ENCODE assay signal across 8 cellular contexts in the genomic region with DNA sequence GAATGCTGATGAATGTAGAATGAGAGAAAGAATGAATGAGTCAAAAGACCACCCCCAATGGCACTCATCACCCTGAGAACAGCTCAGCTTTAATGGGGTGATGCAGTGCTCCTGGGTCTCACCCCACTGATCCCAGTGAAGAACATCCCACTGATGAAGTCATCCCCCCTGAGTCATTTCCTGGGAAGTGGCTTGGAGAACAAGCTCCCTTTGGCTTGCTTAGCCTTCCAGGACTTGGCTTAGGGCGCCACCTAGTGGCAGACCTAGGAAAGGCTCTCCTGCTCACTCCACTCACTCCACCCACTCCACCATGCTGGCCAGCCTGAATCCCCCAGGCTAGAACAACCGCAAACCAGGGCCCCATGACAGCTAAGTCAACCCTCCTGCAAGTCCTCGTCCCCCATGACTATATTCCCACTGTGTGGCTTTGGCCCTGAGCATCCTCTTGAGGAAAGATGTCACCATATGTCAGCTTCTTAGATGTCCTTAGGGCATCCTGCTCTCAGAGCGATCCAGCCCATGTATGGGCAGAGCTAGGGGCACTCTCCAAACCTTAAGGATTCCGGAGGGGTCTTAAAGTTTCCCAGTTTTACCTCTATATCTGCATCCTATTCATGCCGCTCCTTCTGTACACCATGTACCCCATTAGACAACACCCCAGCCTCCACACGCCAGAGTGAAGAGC. TPM values are rescaled to one million over a fixed set of nuclear protein-coding genes. Genes with fewer than 3 reads are reported as not detected.
DNase-seq lines count a peak whose midpoint lies in the region; ATAC-seq, FAIRE-seq and TF ChIP-seq lines count a peak whose summit lies in the region.

No MANE protein-coding gene starts in this region.

- peaks cover 0 to 7% of the 10 kb centered on the region in 2 donors for H3K4me1 ChIP-seq in kidney (ENCODE audit: control insufficient read depth in 1 of 2, insufficient read depth in 1 of 2, low read depth in 1 of 2, low read length in 2 of 2)

- H3K36me3 Mint-ChIP-seq in Calu3 (ENCODE audit: insufficient read depth, unreplicated experiment) (no peaks in the 10 kb centered on the region), activated B cell treated with CpG ODN at 0.5 μM for 24 hours (ENCODE audit: low read depth) (no peaks in the 10 kb centered on the region)

- no peaks in the 10 kb centered on the region for H3K27me3 Mint-ChIP-seq in Calu3 (ENCODE audit: unreplicated experiment)
- H3K27me3 Mint-ChIP-seq in activated B cell treated with CpG ODN at 0.5 μM for 24 hours: peaks cover 2% of the 10 kb centered on the region

- CTCF ChIA-PET in Calu3 (lab: Charles Lee): interaction anchor here (0.6 to 2.3 kb wide), 23 partner anchors 10 to 521 kb away, joined by 3 to 54 read pairs (median 5); a partner anchor contains a TSS
- CTCF ChIA-PET in activated B cell treated with CpG ODN at 0.5 μM for 24 hours (lab: Charles Lee): interaction anchor here (0.6 to 12.7 kb wide), 54 partner anchors 11 to 715 kb away, joined by 3 to 294 read pairs (median 6); a partner anchor contains a TSS

- H3K9ac ChIP-seq in kidney (ENCODE audit: low read length in 2 of 2): no peak overlapping the region

- DNase-seq in Calu3 (peak; percentile 87), NCI-H226 (peak; percentile 92), activated B cell treated with CpG ODN at 0.5 μM for 24 hours (peak; percentile 79), cardiac fibroblast (ENCODE audit: low read depth in 2 of 2) (peak; percentile 92 to 94), kidney (peak; percentile 94)
- DNase-seq in stimulated activated CD4-positive, alpha-beta T cell treated with anti-CD3 and anti-CD28 coated beads, Interleukin-1b, Interleukin-23, amount 100 ng/mL, for 4 hours (ENCODE audit: low read depth in 2 of 2): peak; percentile 81 to 82

- peak; percentile 82 for TF ChIP-seq CTCF in Calu3 (IDR thresholded peaks at IDR 0.05; ENCODE audit: unreplicated experiment)
- peak; percentile 86 for TF ChIP-seq CTCF in activated B cell treated with CpG ODN at 0.5 μM for 24 hours (IDR thresholded peaks at IDR 0.05)
- TF ChIP-seq CTCF in cardiac fibroblast (IDR thresholded peaks at IDR 0.05; ENCODE audit: low read depth, low read length): peak; percentile 94
- peak; percentile 98 for TF ChIP-seq CTCF in kidney (IDR thresholded peaks at IDR 0.05; ENCODE audit: borderline replicate concordance, extremely low read depth, insufficient read depth)

- POLR2A ChIA-PET in activated B cell treated with CpG ODN at 0.5 μM for 24 hours (lab: Charles Lee): interaction anchor here (0.7 to 13.3 kb wide), 14 partner anchors 28 to 139 kb away, joined by 3 to 930 read pairs (median 5); a partner anchor contains a TSS

- ATAC-seq in HG02642 (IDR thresholded peaks at IDR 0.05; ENCODE audit: poor library complexity, unreplicated experiment) (peak; percentile 50), activated B cell treated with CpG ODN at 0.5 μM for 24 hours (ENCODE audit: low read depth) (peak; percentile 34), HG02571 (IDR thresholded peaks at IDR 0.05; ENCODE audit: unreplicated experiment) (no peak)

- no TSS peak for BruUV-seq in Calu3 (replicated peaks; lab: Mats Ljungman, UMichigan)

- H3K36me3 ChIP-seq in kidney (ENCODE audit: control insufficient read depth in 1 of 2, insufficient read depth in 2 of 2, low read length in 2 of 2): no peaks in the 10 kb centered on the region

- no peak overlapping the region for H3K27ac Mint-ChIP-seq in Calu3 (ENCODE audit: unreplicated experiment)
- peak overlapping the region; percentile 62 for H3K27ac Mint-ChIP-seq in activated B cell treated with CpG ODN at 0.5 μM for 24 hours

- intact Hi-C loops in Calu3 (cut with micrococcal nuclease; ENCODE audit: unreplicated experiment): loop anchor here (1.0 to 2.0 kb wide), 2 partner anchors 103 to 128 kb away; no protein-coding TSS in a partner anchor
- intact Hi-C loops in activated B cell treated with CpG ODN at 0.5 μM for 24 hours (cut with micrococcal nuclease): loop anchor here (1.0 to 5.0 kb wide), 6 partner anchors 46 to 715 kb away; a partner anchor contains a TSS
- intact Hi-C loops in kidney (cut with DNase I): no loop called here

- H3K9me3 Mint-ChIP-seq in Calu3 (ENCODE audit: low read depth, unreplicated experiment) (peaks cover 5% of the 10 kb centered on the region), activated B cell treated with CpG ODN at 0.5 μM for 24 hours (no peaks in the 10 kb centered on the region)

- H3K9me3 ChIP-seq in kidney (ENCODE audit: control insufficient read depth in 1 of 2, low read length in 2 of 2): no peaks in the 10 kb centered on the region

- H3K4me3 Mint-ChIP-seq in Calu3 (ENCODE audit: low read depth, unreplicated experiment): no peak overlapping the region
- no peak overlapping the region for H3K4me3 Mint-ChIP-seq in activated B cell treated with CpG ODN at 0.5 μM for 24 hours

- H3K4me3 ChIP-seq in cardiac fibroblast (replicated peaks in 1 of 2; ENCODE audit: low read depth in 2 of 2, low read length in 2 of 2) (no peak overlapping the region), kidney (ENCODE audit: low read length in 2 of 2) (no peak overlapping the region)

- FAIRE-seq in kidney (lab: Jason Lieb, UNC): no peak

- no peak overlapping the region for H3K27ac ChIP-seq in kidney (ENCODE audit: low read depth in 2 of 2, low read length in 2 of 2)

- H3K4me1 Mint-ChIP-seq in Calu3 (ENCODE audit: low read depth, unreplicated experiment) (peaks cover 8% of the 10 kb centered on the region), activated B cell treated with CpG ODN at 0.5 μM for 24 hours (peaks cover 60% of the 10 kb centered on the region)

RNA-seq across cellular contexts. Expression of a gene that starts 17.8 kb away (rescaled TPM):
- 1.4 and 2.3 TPM in 2 replicates for total RNA-seq in Calu3 (2022)
- total RNA-seq in activated B cell treated with CpG ODN at 0.5 μM for 24 hours: 3.4 and 3.7 TPM in 2 replicates
- total RNA-seq in kidney: 1.9 TPM
- polyA plus RNA-seq in kidney (ENCODE audit: insufficient read depth, low read depth, low replicate concordance): 1.2 TPM

RNA-seq across cellular contexts. Expression of a gene that starts 39.2 kb away (rescaled TPM):
- total RNA-seq in Calu3 (2022) (0.05 and 0.76 TPM in 2 replicates), activated B cell treated with CpG ODN at 0.5 μM for 24 hours (303 and 350 TPM in 2 replicates), kidney (37.2 TPM)
- 1.8 TPM for polyA plus RNA-seq in kidney (ENCODE audit: insufficient read depth, low read depth, low replicate concordance)

Comparison
In these comparisons a context has a peak if more than half of its experiments do, and no peak if none do; other contexts are left out.
1. RNA of a gene that starts 39.2 kb away (total RNA-seq): 303 to 350 TPM in activated B cell treated with CpG ODN at 0.5 μM for 24 hours and 37.2 TPM in kidney (single experiment); 0.05 to 0.76 TPM in Calu3; every median in the first group is over 10 times any median in the second.
2. Peak in every context shown above with its lines, with median percentiles within 50 percentile points of each other: DNase-seq and CTCF ChIP-seq.